8 cellular contexts compared by ENCODE assay signal in the genomic region with DNA sequence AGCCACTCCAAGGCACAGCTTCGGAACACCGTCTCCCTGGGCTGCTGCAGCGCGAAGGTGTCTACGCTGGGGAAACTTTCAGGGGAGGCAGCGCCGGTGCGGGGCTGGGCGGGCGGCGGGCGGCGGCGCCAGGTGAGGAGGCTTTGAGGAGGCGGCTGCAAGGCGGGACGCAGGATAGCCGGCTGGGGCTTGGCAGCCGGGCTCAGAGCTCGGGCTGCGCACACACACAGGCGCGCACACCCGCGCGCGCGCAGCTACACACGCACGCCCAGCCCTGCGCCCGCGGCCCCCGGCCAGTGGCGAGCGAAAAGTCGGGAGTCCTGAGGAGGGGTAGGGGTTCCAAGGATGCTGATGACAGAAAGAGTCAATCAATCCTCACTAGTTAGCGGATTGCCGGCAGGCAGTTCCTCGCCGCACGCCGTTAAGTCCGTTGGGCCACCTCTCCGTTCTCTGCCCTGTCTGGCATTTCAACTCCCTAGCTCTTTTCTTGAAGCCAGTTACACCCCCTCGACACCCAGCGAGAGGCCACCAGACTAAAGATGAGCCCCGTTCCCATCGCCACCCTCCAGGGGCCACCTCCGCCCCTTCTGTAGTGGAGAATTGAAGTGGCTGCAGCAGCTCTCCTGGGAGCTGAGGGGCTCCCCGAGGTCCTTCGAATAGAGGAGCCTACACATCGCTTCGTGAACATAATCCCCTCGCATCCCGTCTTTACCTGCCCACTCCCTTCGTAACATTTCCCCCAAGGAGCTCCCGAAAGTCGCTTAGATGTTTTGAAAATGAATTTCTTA. TPM values are rescaled to one million over a fixed set of nuclear protein-coding genes. Genes with fewer than 3 reads are reported as not detected.
A peak's percentile ranks its signal among the peaks of the same experiment; 100 is the strongest.
DNase-seq lines count a peak whose midpoint lies in the region; ATAC-seq lines count a peak whose summit lies in the region.

A gene (minus strand): TSS at position 228 of the 788 bp plus-strand sequence.

- H3K36me3 ChIP-seq in MG63, result no peaks in the 10 kb centered on the region
- H3K36me3 ChIP-seq in stomach smooth muscle (ENCODE audit: control insufficient read depth in 2 of 2, insufficient read depth in 2 of 2, low read length in 2 of 2), result no peaks in the 10 kb centered on the region

- H3K9me3 ChIP-seq in MG63 (no peaks in the 10 kb centered on the region), stomach smooth muscle (ENCODE audit: control insufficient read depth in 2 of 2, low read length in 2 of 2) (no peaks in the 10 kb centered on the region)

- no peak for ATAC-seq in sciatic nerve

- H3K4me1 ChIP-seq in stomach smooth muscle (ENCODE audit: control insufficient read depth, insufficient read depth, low read length), result peaks cover 19% of the 10 kb centered on the region

- peak within 1 kb of the TSS; percentile 30 for H3K4me3 ChIP-seq in MG63
- peak within 1 kb of the TSS; percentile 58 to 59 for H3K4me3 ChIP-seq in stomach smooth muscle (ENCODE audit: low read length in 2 of 2)

- H3K4me3 Mint-ChIP-seq in activated naive CD8-positive, alpha-beta T cell, result peak within 1 kb of the TSS; percentile 67

- intact Hi-C loops in sciatic nerve (cut with DNase I), result no loop called here

- peaks cover 47% of the 10 kb centered on the region for H3K27me3 Mint-ChIP-seq in activated naive CD8-positive, alpha-beta T cell

- H3K36me3 Mint-ChIP-seq in activated naive CD8-positive, alpha-beta T cell, result no peaks in the 10 kb centered on the region

- no peak within 1 kb of the TSS for H3K9ac ChIP-seq in stomach smooth muscle (ENCODE audit: low read length in 2 of 2)

- H3K9me3 Mint-ChIP-seq in activated naive CD8-positive, alpha-beta T cell (ENCODE audit: low read depth), result no peaks in the 10 kb centered on the region

- no peak within 1 kb of the TSS for H3K27ac ChIP-seq in stomach smooth muscle (ENCODE audit: low read length)

- H3K4me1 Mint-ChIP-seq in activated naive CD8-positive, alpha-beta T cell (ENCODE audit: low read depth), result peaks cover 22% of the 10 kb centered on the region

- H3K27me3 ChIP-seq in MG63, result peaks cover 15% of the 10 kb centered on the region; the same call in 1 of the 2 replicates
- peaks cover 32 to 58% of the 10 kb centered on the region in 2 donors for H3K27me3 ChIP-seq in stomach smooth muscle (ENCODE audit: control insufficient read depth in 1 of 2, insufficient read depth in 2 of 2, low read length in 2 of 2)

- H3K27ac Mint-ChIP-seq in activated naive CD8-positive, alpha-beta T cell, result no peak within 1 kb of the TSS

- DNase-seq in AG20443 (ENCODE audit: low spot score), result peak; percentile 9
- no peak for DNase-seq in MG63
- DNase-seq in islet precursor cell, result peak; percentile 77
- DNase-seq in AG08395 (ENCODE audit: low spot score), result no peak
- DNase-seq in sciatic nerve (ENCODE audit: low spot score), result no peak
- DNase-seq in CD1c-positive myeloid dendritic cell (ENCODE audit: extremely low spot score), result no peak

RNA-seq across cellular contexts. Expression of the gene that starts here (rescaled TPM):
- not detected in 2 replicates for total RNA-seq in MG63 (2014; rRNA removed; shearing (Covaris generic); ENCODE audit: low replicate concordance)
- not detected for total RNA-seq in sciatic nerve

Comparison
In these comparisons a context has a peak if more than half of its experiments do, and no peak if none do; other contexts are left out.
1. DNase-seq: peak in AG20443 (single experiment) and islet precursor cell (single experiment); none in MG63 (single experiment), AG08395 (single experiment), sciatic nerve (single experiment) and CD1c-positive myeloid dendritic cell (single experiment).